In genomic region chr16:83970430-83970815, GRCh38 we compare ENCODE assay signal across 20 cellular contexts. TPM values are rescaled to one million over a fixed set of nuclear protein-coding genes. Genes with fewer than 3 reads are reported as not detected.
DNase-seq lines count a peak whose midpoint lies in the region; ATAC-seq and TF ChIP-seq lines count a peak whose summit lies in the region.
"Had no signal": no experiment of that assay in that cellular context is flagged by ENCODE, and none has a peak within 500 bp of the region (broad histone marks: within the 10 kb centered on the region; RNA-seq: fewer than 3 reads in every experiment).

No MANE protein-coding gene starts in this region.

- TF ChIP-seq CTCF in neural progenitor cell (IDR thresholded peaks at IDR 0.05) = no peak

- H3K36me3 ChIP-seq in neural progenitor cell = no peaks in the 10 kb centered on the region
- H3K36me3 ChIP-seq: BLaER1 treated with 17β-estradiol and CSF1 and Interleukin-3, amounts not matched to agents 10 nM and 100 nM; SJCRH30 had no signal

- H2AFZ ChIP-seq in neural progenitor cell (replicated peaks) = no peak overlapping the region

- H3K36me3 Mint-ChIP-seq in neural progenitor cell = no peaks in the 10 kb centered on the region
- H3K36me3 Mint-ChIP-seq: CD4-positive, alpha-beta memory T cell had no signal

- peak overlapping the region; percentile 93 for H3K4me3 Mint-ChIP-seq in neural progenitor cell
- H3K4me3 Mint-ChIP-seq: CD4-positive, alpha-beta memory T cell had no signal

- H3K9ac ChIP-seq in neural progenitor cell = no peak overlapping the region
- H3K9ac ChIP-seq: BLaER1 treated with 17β-estradiol and CSF1 and Interleukin-3, amounts not matched to agents 10 nM and 100 nM had no signal

- H3K4me3 ChIP-seq in right cardiac atrium (ENCODE audit: low read length) (no peak overlapping the region), neural progenitor cell (no peak overlapping the region)
- H3K4me3 ChIP-seq: BLaER1 treated with 17β-estradiol and CSF1 and Interleukin-3, amounts not matched to agents 10 nM and 100 nM; SJCRH30 had no signal

- no peaks in the 10 kb centered on the region for H3K9me3 Mint-ChIP-seq in neural progenitor cell

- peaks cover 10% of the 10 kb centered on the region for H3K79me2 ChIP-seq in neural progenitor cell (ENCODE audit: low read depth)

- ATAC-seq in right cardiac atrium (no peak), Right ventricle myocardium superior (ENCODE audit: poor library complexity) (no peak), GM21737 (IDR thresholded peaks at IDR 0.05; ENCODE audit: unreplicated experiment) (no peak), GM19455 (IDR thresholded peaks at IDR 0.05; ENCODE audit: unreplicated experiment) (no peak), GM19324 (IDR thresholded peaks at IDR 0.05; ENCODE audit: low FRiP score, unreplicated experiment) (no peak)
- ATAC-seq: Panc1, SK-N-SH treated with all-trans-retinoic acid at 6 μM for 48 hours had no signal

- peaks cover 5% of the 10 kb centered on the region for H3F3A ChIP-seq in neural progenitor cell (ENCODE audit: low read depth)

- H3K27ac Mint-ChIP-seq in neural progenitor cell = no peak overlapping the region
- H3K27ac Mint-ChIP-seq: CD4-positive, alpha-beta memory T cell had no signal

- H3K4me1 Mint-ChIP-seq in neural progenitor cell = peaks cover 28% of the 10 kb centered on the region

- H3K4me1 ChIP-seq in right cardiac atrium (ENCODE audit: control insufficient read depth, insufficient read depth, low read length) = no peaks in the 10 kb centered on the region
- peaks cover 21% of the 10 kb centered on the region for H3K4me1 ChIP-seq in neural progenitor cell
- H3K4me1 ChIP-seq: Caco-2, SJCRH30 had no signal

- H3K9me3 ChIP-seq in right cardiac atrium (ENCODE audit: control insufficient read depth, low read length) = no peaks in the 10 kb centered on the region
- no peaks in the 10 kb centered on the region for H3K9me3 ChIP-seq in neural progenitor cell (ENCODE audit: low read depth)
- H3K9me3 ChIP-seq: BLaER1 treated with 17β-estradiol and CSF1 and Interleukin-3, amounts not matched to agents 10 nM and 100 nM; Caco-2; SJCRH30 had no signal

- H3K27me3 Mint-ChIP-seq in neural progenitor cell (ENCODE audit: insufficient read depth, low read depth) = peaks cover 3% of the 10 kb centered on the region

- 80% methylated on average over 6 of the region's 6 CpGs for WGBS in right cardiac atrium

- peak overlapping the region; percentile 93 for H3K4me2 ChIP-seq in neural progenitor cell
- H3K4me2 ChIP-seq: BLaER1 treated with 17β-estradiol and CSF1 and Interleukin-3, amounts not matched to agents 10 nM and 100 nM had no signal

- intact Hi-C loops in right cardiac atrium (cut with DNase I) = loop anchor here in 2 of 4 donors (10.0 kb wide), 2 partner anchors 204 to 504 kb away; no protein-coding TSS in a partner anchor
- intact Hi-C loops in Right ventricle myocardium superior (cut with DNase I) = no loop called here

- peak in 2 of 3 donors; percentile 12 to 18 for DNase-seq in right cardiac atrium
- no peak for DNase-seq in Right ventricle myocardium superior
- DNase-seq in caudate nucleus (lab: John Stamatoyannopoulos, UW) = no peak
- no peak for DNase-seq in neural progenitor cell (ENCODE audit: low spot score)
- DNase-seq: Caco-2; CD4-positive, alpha-beta memory T cell; NCI-H1092; NCI-H1417 treated with DMSO at 0.1 percent for 48 hours; NCI-H1694 treated with DMSO at 0.1 percent for 48 hours; NCI-H2081; NCI-H2227 treated with DMSO at 0.1 percent for 48 hours; NCI-H510A; SJCRH30 had no signal

- H3K27me3 ChIP-seq in right cardiac atrium (ENCODE audit: control insufficient read depth, insufficient read depth) (no peaks in the 10 kb centered on the region), neural progenitor cell (peaks cover 8% of the 10 kb centered on the region)
- H3K27me3 ChIP-seq: SJCRH30 had no signal

- no peak overlapping the region for H3K27ac ChIP-seq in right cardiac atrium (ENCODE audit: low read length)
- peak overlapping the region; percentile 48 for H3K27ac ChIP-seq in caudate nucleus (ENCODE audit: low read depth, low read length)
- H3K27ac ChIP-seq in neural progenitor cell = no peak overlapping the region
- H3K27ac ChIP-seq: BLaER1 treated with 17β-estradiol and CSF1 and Interleukin-3, amounts not matched to agents 10 nM and 100 nM; SJCRH30 had no signal

- peaks cover 7% of the 10 kb centered on the region for H4K20me1 ChIP-seq in neural progenitor cell (ENCODE audit: low read depth)

RNA-seq across cellular contexts. Expression of gene NECAB2, which starts 2.4 kb away (rescaled TPM):
- 1 to 10 TPM in 2 of 4 donors, under 1 TPM in 2; 0.28 to 1.8 (median 1.4) TPM for total RNA-seq in right cardiac atrium
- polyA plus RNA-seq in right cardiac atrium = 1.7 TPM
- 0.46 TPM for total RNA-seq in Right ventricle myocardium superior
- total RNA-seq in neural progenitor cell (ENCODE audit: low replicate concordance) = 12.6 and 18.9 TPM in 2 replicates
- total RNA-seq: CD4-positive, alpha-beta memory T cell; OCI-LY7 had no signal
- polyA plus RNA-seq: CD4-positive, alpha-beta memory T cell had no signal

RNA-seq across cellular contexts. Expression of gene OSGIN1, which starts 17.4 kb away (rescaled TPM):
- 1 to 10 TPM; 2.4 to 6.8 (median 3.8) TPM for total RNA-seq in right cardiac atrium
- polyA plus RNA-seq in right cardiac atrium = 3.6 TPM
- 7.2 TPM for total RNA-seq in Right ventricle myocardium superior
- total RNA-seq in neural progenitor cell (ENCODE audit: low replicate concordance) = 0.77 TPM in 1 of 2 replicates, not detected in the other

Comparison
In these comparisons a context has a peak if more than half of its experiments do, and no peak if none do; other contexts are left out.
1. DNase-seq: peak in right cardiac atrium (2 of 3); none in Right ventricle myocardium superior (single experiment), caudate nucleus (0 of 61) and neural progenitor cell (single experiment).